In the genomic region with DNA sequence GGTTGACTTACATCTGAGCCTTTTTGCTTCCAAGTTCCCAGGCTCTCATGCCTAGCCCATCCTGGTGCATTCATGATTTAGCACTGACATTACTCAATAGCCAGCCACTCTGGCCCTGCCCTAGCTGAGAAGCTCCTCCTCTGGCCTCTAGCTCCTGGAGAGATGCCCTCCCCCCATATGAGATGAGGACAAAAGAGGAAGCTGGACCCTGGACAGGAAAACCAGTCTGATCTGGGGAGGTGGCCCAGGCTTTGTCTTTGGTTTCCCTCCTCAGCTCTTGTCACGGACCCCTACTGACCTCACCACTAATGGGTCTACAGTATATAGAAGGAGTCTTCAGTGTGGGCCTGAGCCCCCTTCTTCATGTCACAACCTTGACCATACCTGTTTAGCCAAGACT, we compare ENCODE assay signal across 9 cellular contexts.
A peak's percentile ranks its signal among the peaks of the same experiment; 100 is the strongest.
DNase-seq lines count a peak whose midpoint lies in the region; ATAC-seq and TF ChIP-seq lines count a peak whose summit lies in the region.
"Had no signal": no experiment of that assay in that cellular context is flagged by ENCODE, and none has a peak within 500 bp of the region (broad histone marks: within the 10 kb centered on the region; RNA-seq: fewer than 3 reads in every experiment).

No MANE protein-coding gene starts in this region.

- peak overlapping the region; percentile 62 for H3K4me3 ChIP-seq in HL-60 (replicated peaks; ENCODE audit: insufficient read depth, low read length)

- H3K4me3 Mint-ChIP-seq in memory B cell, result peak overlapping the region; percentile 94

- no peaks in the 10 kb centered on the region for H3K27me3 Mint-ChIP-seq in memory B cell

- peaks cover 8% of the 10 kb centered on the region for H3K36me3 Mint-ChIP-seq in memory B cell

- peak overlapping the region; percentile 93 for H3K27ac ChIP-seq in HL-60 (replicated peaks)

- TF ChIP-seq CTCF in HL-60 (IDR thresholded peaks at IDR 0.05; ENCODE audit: insufficient read depth, low read length), result no peak

- DNase-seq in AML-193 (lab: John Stamatoyannopoulos, UW), result peak; percentile 95 to 98
- peak; percentile 92 to 98 for DNase-seq in HL-60 (ENCODE audit: low read depth in 1 of 2, low spot score in 1 of 2)
- DNase-seq in amniotic epithelial cell (ENCODE audit: low read depth), result peak; percentile 62
- no peak for DNase-seq in memory B cell (ENCODE audit: low spot score in 2 of 2)
- no peak for DNase-seq in NCI-H1694 treated with DMSO at 0.1 percent for 48 hours (lab: John Stamatoyannopoulos, UW)
- DNase-seq in kidney glomerular epithelial cell (lab: John Stamatoyannopoulos, UW), result no peak
- DNase-seq: NCI-H526 had no signal

- H3K27me3 ChIP-seq in HL-60 (ENCODE audit: insufficient read depth, poor library complexity, severe bottlenecking), result no peaks in the 10 kb centered on the region

- no peaks in the 10 kb centered on the region for H3K9me3 Mint-ChIP-seq in memory B cell

- ATAC-seq in memory B cell (ENCODE audit: low read depth) (no peak), HG02970 (IDR thresholded peaks at IDR 0.05; ENCODE audit: low FRiP score, unreplicated experiment) (no peak), GM21390 (IDR thresholded peaks at IDR 0.05; ENCODE audit: unreplicated experiment) (no peak)

- H3K4me1 Mint-ChIP-seq in memory B cell, result peaks cover 63% of the 10 kb centered on the region

- H3K27ac Mint-ChIP-seq in memory B cell, result peak overlapping the region; percentile 95

Comparison
In these comparisons a context has a peak if more than half of its experiments do, and no peak if none do; other contexts are left out.
1. DNase-seq: peak in AML-193 (2 of 2), HL-60 (2 of 2) and amniotic epithelial cell (single experiment); none in memory B cell (0 of 2), NCI-H1694 treated with DMSO at 0.1 percent for 48 hours (single experiment) and kidney glomerular epithelial cell (single experiment).